8 cellular contexts compared by ENCODE assay signal in genomic region chr19:24033308-24033961, GRCh38. TPM values are rescaled to one million over a fixed set of nuclear protein-coding genes. Genes with fewer than 3 reads are reported as not detected.
A peak's percentile ranks its signal among the peaks of the same experiment; 100 is the strongest.
DNase-seq lines count a peak whose midpoint lies in the region; ATAC-seq and TF ChIP-seq lines count a peak whose summit lies in the region.

No MANE protein-coding gene starts in this region.

- intact Hi-C loops in activated naive CD4-positive, alpha-beta T cell treated with anti-CD3 and anti-CD28 coated beads for 36 hours (cut with micrococcal nuclease) = loop anchor here (1.0 to 5.0 kb wide), 8 partner anchors 21 to 1399 kb away; partner anchors contain the start of genes ZNF254, ZNF492, ZNF675 and ZNF681

- ATAC-seq in GM23338 = peak; percentile 94

- peaks cover 34% of the 10 kb centered on the region for H4K20me1 ChIP-seq in GM23338 (replicated peaks; ENCODE audit: insufficient read depth)

- peak overlapping the region; percentile 96 for H3K4me2 ChIP-seq in GM23338

- peak overlapping the region; percentile 100 for H3K4me3 Mint-ChIP-seq in GM23338
- H3K4me3 Mint-ChIP-seq in activated naive CD4-positive, alpha-beta T cell treated with anti-CD3 and anti-CD28 coated beads for 36 hours = peak overlapping the region; percentile 99

- peaks cover 49% of the 10 kb centered on the region for H3K79me2 ChIP-seq in GM23338 (replicated peaks; ENCODE audit: insufficient read depth)

- H3K9me2 ChIP-seq in GM23338 (ENCODE audit: insufficient read depth) = no peaks in the 10 kb centered on the region

- peaks cover 24% of the 10 kb centered on the region for H3K4me1 ChIP-seq in GM23338 (ENCODE audit: insufficient read depth)

- peak overlapping the region; percentile 100 for H3K27ac Mint-ChIP-seq in GM23338
- H3K27ac Mint-ChIP-seq in activated naive CD4-positive, alpha-beta T cell treated with anti-CD3 and anti-CD28 coated beads for 36 hours = peak overlapping the region; percentile 98

- H3K4me1 Mint-ChIP-seq in GM23338 = peaks cover 13% of the 10 kb centered on the region
- peaks cover 41% of the 10 kb centered on the region for H3K4me1 Mint-ChIP-seq in activated naive CD4-positive, alpha-beta T cell treated with anti-CD3 and anti-CD28 coated beads for 36 hours (ENCODE audit: low read depth)

- peak overlapping the region; percentile 86; the same call in 1 of the 2 replicates for H2AFZ ChIP-seq in GM23338

- H3F3A ChIP-seq in GM23338 (replicated peaks; ENCODE audit: low read depth) = no peaks in the 10 kb centered on the region

- H3K36me3 Mint-ChIP-seq in GM23338 (ENCODE audit: low read depth) = peaks cover 40% of the 10 kb centered on the region
- H3K36me3 Mint-ChIP-seq in activated naive CD4-positive, alpha-beta T cell treated with anti-CD3 and anti-CD28 coated beads for 36 hours (ENCODE audit: low read depth) = peaks cover 19% of the 10 kb centered on the region

- H3K36me3 ChIP-seq in GM23338 (ENCODE audit: insufficient read depth) = peaks cover 16% of the 10 kb centered on the region

- peaks cover 3% of the 10 kb centered on the region; the same call in 2 of the 3 replicates for H3K9me3 Mint-ChIP-seq in GM23338
- no peaks in the 10 kb centered on the region for H3K9me3 Mint-ChIP-seq in activated naive CD4-positive, alpha-beta T cell treated with anti-CD3 and anti-CD28 coated beads for 36 hours

- peaks cover 14% of the 10 kb centered on the region for H3K27me3 Mint-ChIP-seq in GM23338 (ENCODE audit: insufficient read depth, low read depth, poor library complexity)
- no peaks in the 10 kb centered on the region for H3K27me3 Mint-ChIP-seq in activated naive CD4-positive, alpha-beta T cell treated with anti-CD3 and anti-CD28 coated beads for 36 hours (ENCODE audit: low read depth)

- TF ChIP-seq CTCF in GM23338 (conservative IDR thresholded peaks at IDR 0.05; ENCODE audit: low read depth in 2 of 2) = no peak

- DNase-seq in EL (peak; percentile 95), GM23338 (ENCODE audit: low spot score) (peak; percentile 96), LHCN-M2 (ENCODE audit: low read depth) (peak; percentile 94), SIG-M5 treated with dmso at 0.1 percent for 504 hours (lab: John Stamatoyannopoulos, UW; ENCODE audit: unreplicated experiment) (peak; percentile 75), germinal center (ENCODE audit: low spot score) (peak; percentile 93), non-pigmented ciliary epithelial cell (ENCODE audit: low read depth) (peak; percentile 76), superior temporal gyrus (ENCODE audit: extremely low spot score) (peak; percentile 91)
- peak; percentile 90 for DNase-seq in activated naive CD4-positive, alpha-beta T cell treated with anti-CD3 and anti-CD28 coated beads for 36 hours

- CTCF ChIA-PET in activated naive CD4-positive, alpha-beta T cell treated with anti-CD3 and anti-CD28 coated beads for 36 hours (lab: Charles Lee) = interaction anchor here (1.1 to 1.8 kb wide), 3 partner anchors 10 to 54 kb away, joined by 3 to 5 read pairs (median 4); partner anchors contain the start of gene ZNF254

- peak overlapping the region; percentile 100 for H3K27ac ChIP-seq in GM23338 (ENCODE audit: low read depth)

- no peaks in the 10 kb centered on the region for H3K27me3 ChIP-seq in GM23338 (ENCODE audit: insufficient read depth)

- peak overlapping the region; percentile 94 for H3K4me3 ChIP-seq in GM23338

TF ChIP-seq in GM23338, 12 proteins besides CTCF, POLR2A, EP300 and RAD21:
- TF ChIP-seq ETS1 (IDR thresholded peaks at IDR 0.05) (no peak), STAT1 (IDR thresholded peaks at IDR 0.05; ENCODE audit: unreplicated experiment) (no peak), ZNF462 (CRISPR knock-in tag; IDR thresholded peaks at IDR 0.05) (no peak), EZH2 (IDR thresholded peaks at IDR 0.05; ENCODE audit: low read depth, unreplicated experiment) (no peak), JUNB (IDR thresholded peaks at IDR 0.05; ENCODE audit: unreplicated experiment) (no peak), ZNF331 (CRISPR knock-in tag; IDR thresholded peaks at IDR 0.05; ENCODE audit: low read depth) (no peak), EZH2phosphoT487 (IDR thresholded peaks at IDR 0.05; ENCODE audit: unreplicated experiment) (no peak), POLR2AphosphoS5 (IDR thresholded peaks at IDR 0.05; ENCODE audit: low read depth) (peak; percentile 73), NANOG (IDR thresholded peaks at IDR 0.05; ENCODE audit: borderline replicate concordance) (no peak), CREB1 (CRISPR knock-in tag; IDR thresholded peaks at IDR 0.05; ENCODE audit: low read depth) (0 out of 2 replicates have a peak, but pooled peaks have one; percentile 59)

RNA-seq across cellular contexts. Expression of gene ZNF254, which starts 53.6 kb away (rescaled TPM):
- 44.0 and 45.6 TPM in 2 replicates for total RNA-seq in GM23338 (2014; rRNA removed; shearing (Covaris generic))
- polyA plus RNA-seq in GM23338 (2016; fragmentation: Nextera tagmentation; extraction: Ambion mirVana) = 13.1 and 14.4 TPM in 2 replicates
- 16.3 and 17.6 TPM in 2 replicates for total RNA-seq in LHCN-M2 (2014; rRNA removed)
- polyA plus RNA-seq in LHCN-M2 (2012) = 3.2 TPM
- total RNA-seq in activated naive CD4-positive, alpha-beta T cell treated with anti-CD3 and anti-CD28 coated beads for 36 hours = 1 to 10 TPM; 6.6 to 7.5 TPM

Comparison
In these comparisons a context has a peak if more than half of its experiments do, and no peak if none do; other contexts are left out.
1. Peak in every context shown above with its lines: DNase-seq, ATAC-seq, H3K4me3 ChIP-seq and H3K27ac ChIP-seq.